In the genomic region with DNA sequence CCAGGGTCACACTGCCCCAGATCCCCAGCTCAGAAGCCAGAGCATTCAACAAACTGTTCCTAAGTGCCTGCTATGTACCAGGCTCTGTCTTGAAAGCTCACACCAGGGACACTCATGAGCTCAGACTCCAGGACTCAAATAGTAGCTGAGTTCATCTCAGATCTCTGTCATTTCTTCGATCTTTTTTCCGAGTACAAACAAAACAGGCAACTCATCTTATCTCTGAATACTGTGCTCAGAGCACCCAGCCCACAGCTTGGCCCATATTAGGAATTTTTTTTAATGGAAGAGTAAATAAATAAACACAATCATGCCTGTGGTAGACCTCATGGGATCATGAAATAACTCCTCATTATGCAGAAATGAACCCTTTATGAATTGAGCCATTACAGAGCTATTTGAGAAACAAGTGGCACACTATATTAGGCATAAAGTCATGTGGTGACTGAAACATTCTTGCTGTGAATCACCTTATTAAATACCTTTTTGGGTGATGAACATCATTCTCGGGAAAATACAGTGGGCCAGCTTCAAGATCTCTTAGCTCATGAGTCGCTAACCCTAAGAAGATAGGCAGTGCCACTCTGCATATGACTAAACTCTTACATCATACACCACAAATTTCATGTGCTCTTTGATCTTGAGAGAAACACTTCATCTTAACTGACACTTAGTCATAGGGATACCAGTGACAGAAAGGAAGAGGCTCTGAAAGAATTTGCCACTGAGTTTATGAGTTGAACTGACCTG, we compare ENCODE assay signal across 8 cellular contexts. TPM values are rescaled to one million over a fixed set of nuclear protein-coding genes. Genes with fewer than 3 reads are reported as not detected.
A peak's percentile ranks its signal among the peaks of the same experiment; 100 is the strongest.
DNase-seq lines count a peak whose midpoint lies in the region; ATAC-seq, FAIRE-seq and TF ChIP-seq lines count a peak whose summit lies in the region.

No MANE protein-coding gene starts in this region.

- H3K4me3 ChIP-seq in brain microvascular endothelial cell (ENCODE audit: low read depth, low read length): no peak overlapping the region

- no peak overlapping the region for H3K27ac Mint-ChIP-seq in nephron progenitor cell

- no peak overlapping the region for H3K4me3 Mint-ChIP-seq in nephron progenitor cell

- FAIRE-seq in D721Med (lab: Jason Lieb, UNC): no peak

- no peaks in the 10 kb centered on the region for H3K9me3 Mint-ChIP-seq in nephron progenitor cell

- no peaks in the 10 kb centered on the region for H3K27me3 ChIP-seq in brain microvascular endothelial cell (replicated peaks)

- TF ChIP-seq CTCF in GM13977 (IDR thresholded peaks at IDR 0.05; ENCODE audit: extremely low read depth, insufficient read depth, missing control alignments) (no peak), brain microvascular endothelial cell (IDR thresholded peaks at IDR 0.05; ENCODE audit: low read depth, low read length, missing control alignments) (no peak), omental fat pad (IDR thresholded peaks at IDR 0.05) (no peak), nephron progenitor cell (IDR thresholded peaks at IDR 0.05) (no peak), D721Med (IDR thresholded peaks at IDR 0.05; ENCODE audit: insufficient read depth, missing control alignments) (no peak)

- H3K4me1 Mint-ChIP-seq in nephron progenitor cell: peaks cover 38% of the 10 kb centered on the region

- peak overlapping the region; percentile 29 for H3K27ac ChIP-seq in brain microvascular endothelial cell

- in situ Hi-C loops in GM13977 (cut with MboI; ENCODE audit: low pct_unique_long_range_greater_than_20kb, low sequenced_read_pairs, unreplicated experiment) (no loop called here), brain microvascular endothelial cell (cut with HindIII; ENCODE audit: low pct_ligation_motif_present, low sequenced_read_pairs) (no loop called here)

- peak; percentile 84 for ATAC-seq in GM21825 (IDR thresholded peaks at IDR 0.05; ENCODE audit: unreplicated experiment)
- peak; percentile 46 for ATAC-seq in omental fat pad (ENCODE audit: low FRiP score)

- no peaks in the 10 kb centered on the region for H3K36me3 ChIP-seq in brain microvascular endothelial cell (replicated peaks)

- peaks cover 2% of the 10 kb centered on the region for H3K27me3 Mint-ChIP-seq in nephron progenitor cell (ENCODE audit: low read depth, poor library complexity)

- DNase-seq in GM13977 (ENCODE audit: low spot score) (peak; percentile 28), LHCN-M2 (ENCODE audit: low read depth) (peak; percentile 89), brain microvascular endothelial cell (peak; percentile 56), omental fat pad (ENCODE audit: low spot score) (no peak), DMS114 treated with DMSO at 0.1 percent for 48 hours (lab: John Stamatoyannopoulos, UW; ENCODE audit: unreplicated experiment) (no peak), nephron progenitor cell (no peak), D721Med (ENCODE audit: insufficient read length, low spot score) (no peak)

- no peaks in the 10 kb centered on the region for H3K36me3 Mint-ChIP-seq in nephron progenitor cell (ENCODE audit: low read depth)

RNA-seq across cellular contexts. Expression of a gene that starts 9.9 kb away (rescaled TPM):
- total RNA-seq in LHCN-M2 (2014; rRNA removed) (1.2 and 1.9 TPM in 2 replicates), omental fat pad (1 to 10 TPM in 3 of 4 donors, under 1 TPM in 1; 0.65 to 4.2 (median 2.1) TPM)
- 2.5 TPM for polyA plus RNA-seq in LHCN-M2 (2012)

Comparison
In these comparisons a context has a peak if more than half of its experiments do, and no peak if none do; other contexts are left out.
1. DNase-seq: peak in GM13977 (single experiment), LHCN-M2 (single experiment) and brain microvascular endothelial cell (single experiment); none in omental fat pad (single experiment), DMS114 treated with DMSO at 0.1 percent for 48 hours (single experiment), nephron progenitor cell (single experiment) and D721Med (single experiment).